Comparison of ENCODE assay signal across 2 cellular contexts in the genomic region with DNA sequence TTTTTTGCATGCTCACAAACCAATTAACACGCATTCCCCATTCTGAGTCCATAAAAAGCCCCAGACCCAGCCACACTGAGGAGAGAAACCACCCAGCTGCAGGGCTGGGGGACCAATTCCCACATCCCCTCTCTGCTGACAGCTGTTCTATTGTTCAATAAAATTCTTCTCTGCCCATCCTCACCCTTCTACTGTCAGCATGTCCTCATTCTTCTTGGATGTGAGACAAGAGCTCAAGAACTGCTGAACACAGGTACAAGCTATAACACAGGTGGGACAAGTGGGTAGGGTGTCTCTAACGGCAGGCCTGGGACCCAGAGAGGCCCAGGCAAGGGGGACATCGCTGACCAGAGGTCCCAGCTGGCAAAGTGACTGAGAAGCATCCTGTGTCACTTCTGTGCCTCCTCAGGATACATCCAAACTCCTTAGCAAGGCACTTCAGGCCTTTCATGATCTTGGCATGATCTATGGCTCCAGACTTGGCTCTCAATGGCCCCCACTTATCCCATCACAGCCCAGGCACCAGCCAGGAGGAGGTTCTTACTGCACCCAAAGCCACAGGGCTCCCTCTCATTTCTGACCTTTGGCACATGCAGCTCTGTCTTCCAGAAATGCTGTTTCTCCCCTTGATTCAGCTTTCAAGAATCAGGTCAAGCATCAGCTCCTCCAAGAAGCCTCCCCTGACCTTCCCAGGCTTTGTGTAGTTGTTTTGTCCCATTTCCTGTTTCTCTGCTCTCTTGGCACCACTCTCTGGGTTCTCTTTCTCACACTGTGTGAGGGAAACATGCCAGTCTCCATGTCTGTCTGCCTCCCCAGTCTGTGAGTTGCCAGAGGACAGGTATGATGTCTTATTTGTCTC.
TF ChIP-seq lines count a peak whose summit lies in the region.

No MANE protein-coding gene starts in this region.

TF ChIP-seq in K562, 482 proteins besides CTCF, POLR2A, EP300 and RAD21:
- TF ChIP-seq CHD1 (IDR thresholded peaks at IDR 0.05; ENCODE audit: low read length) (no peak), ZFP36 (IDR thresholded peaks at IDR 0.05; ENCODE audit: low read depth, low read length, partially characterized antibody) (peak; percentile 62), NFE2 (IDR thresholded peaks at IDR 0.05; ENCODE audit: low read depth) (no peak)

TF ChIP-seq in HepG2, 621 proteins besides CTCF, POLR2A, EP300 and RAD21:
- TF ChIP-seq, protein P1, sequence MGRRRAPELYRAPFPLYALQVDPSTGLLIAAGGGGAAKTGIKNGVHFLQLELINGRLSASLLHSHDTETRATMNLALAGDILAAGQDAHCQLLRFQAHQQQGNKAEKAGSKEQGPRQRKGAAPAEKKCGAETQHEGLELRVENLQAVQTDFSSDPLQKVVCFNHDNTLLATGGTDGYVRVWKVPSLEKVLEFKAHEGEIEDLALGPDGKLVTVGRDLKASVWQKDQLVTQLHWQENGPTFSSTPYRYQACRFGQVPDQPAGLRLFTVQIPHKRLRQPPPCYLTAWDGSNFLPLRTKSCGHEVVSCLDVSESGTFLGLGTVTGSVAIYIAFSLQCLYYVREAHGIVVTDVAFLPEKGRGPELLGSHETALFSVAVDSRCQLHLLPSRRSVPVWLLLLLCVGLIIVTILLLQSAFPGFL (CRISPR knock-in tag; IDR thresholded peaks at IDR 0.05), result no peak
- TF ChIP-seq RAD51 (IDR thresholded peaks at IDR 0.05; ENCODE audit: borderline replicate concordance), result no peak
- TF ChIP-seq IKZF1 (IDR thresholded peaks at IDR 0.05), result no peak
- no peak for TF ChIP-seq BRCA1 (CRISPR knock-in tag; IDR thresholded peaks at IDR 0.05)
- TF ChIP-seq HDAC2 (CRISPR knock-in tag; IDR thresholded peaks at IDR 0.05), result no peak
- TF ChIP-seq ZNF350 (CRISPR knock-in tag; IDR thresholded peaks at IDR 0.05; ENCODE audit: borderline replicate concordance, low read depth), result 0 out of 2 replicates have a peak, but pooled peaks have one; percentile 9
- TF ChIP-seq, protein P2, sequence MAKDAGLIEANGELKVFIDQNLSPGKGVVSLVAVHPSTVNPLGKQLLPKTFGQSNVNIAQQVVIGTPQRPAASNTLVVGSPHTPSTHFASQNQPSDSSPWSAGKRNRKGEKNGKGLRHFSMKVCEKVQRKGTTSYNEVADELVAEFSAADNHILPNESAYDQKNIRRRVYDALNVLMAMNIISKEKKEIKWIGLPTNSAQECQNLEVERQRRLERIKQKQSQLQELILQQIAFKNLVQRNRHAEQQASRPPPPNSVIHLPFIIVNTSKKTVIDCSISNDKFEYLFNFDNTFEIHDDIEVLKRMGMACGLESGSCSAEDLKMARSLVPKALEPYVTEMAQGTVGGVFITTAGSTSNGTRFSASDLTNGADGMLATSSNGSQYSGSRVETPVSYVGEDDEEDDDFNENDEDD (CRISPR knock-in tag; IDR thresholded peaks at IDR 0.05; ENCODE audit: borderline replicate concordance), result no peak
- no peak for TF ChIP-seq ZSCAN31 (CRISPR knock-in tag; IDR thresholded peaks at IDR 0.05; ENCODE audit: low read depth)
- TF ChIP-seq, protein P3, sequence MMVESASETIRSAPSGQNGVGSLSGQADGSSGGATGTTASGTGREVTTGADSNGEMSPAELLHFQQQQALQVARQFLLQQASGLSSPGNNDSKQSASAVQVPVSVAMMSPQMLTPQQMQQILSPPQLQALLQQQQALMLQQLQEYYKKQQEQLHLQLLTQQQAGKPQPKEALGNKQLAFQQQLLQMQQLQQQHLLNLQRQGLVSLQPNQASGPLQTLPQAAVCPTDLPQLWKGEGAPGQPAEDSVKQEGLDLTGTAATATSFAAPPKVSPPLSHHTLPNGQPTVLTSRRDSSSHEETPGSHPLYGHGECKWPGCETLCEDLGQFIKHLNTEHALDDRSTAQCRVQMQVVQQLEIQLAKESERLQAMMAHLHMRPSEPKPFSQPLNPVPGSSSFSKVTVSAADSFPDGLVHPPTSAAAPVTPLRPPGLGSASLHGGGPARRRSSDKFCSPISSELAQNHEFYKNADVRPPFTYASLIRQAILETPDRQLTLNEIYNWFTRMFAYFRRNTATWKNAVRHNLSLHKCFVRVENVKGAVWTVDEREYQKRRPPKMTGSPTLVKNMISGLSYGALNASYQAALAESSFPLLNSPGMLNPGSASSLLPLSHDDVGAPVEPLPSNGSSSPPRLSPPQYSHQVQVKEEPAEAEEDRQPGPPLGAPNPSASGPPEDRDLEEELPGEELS (CRISPR knock-in tag; IDR thresholded peaks at IDR 0.05), result 0 out of 2 replicates have a peak, but pooled peaks have one; percentile 11
- TF ChIP-seq ZC3H13 (CRISPR knock-in tag; IDR thresholded peaks at IDR 0.05), result 0 out of 2 replicates have a peak, but pooled peaks have one; percentile 27
- no peak for TF ChIP-seq RORA (CRISPR knock-in tag; IDR thresholded peaks at IDR 0.05)
- TF ChIP-seq MED13 (CRISPR knock-in tag; IDR thresholded peaks at IDR 0.05), result no peak
- TF ChIP-seq, protein P4, sequence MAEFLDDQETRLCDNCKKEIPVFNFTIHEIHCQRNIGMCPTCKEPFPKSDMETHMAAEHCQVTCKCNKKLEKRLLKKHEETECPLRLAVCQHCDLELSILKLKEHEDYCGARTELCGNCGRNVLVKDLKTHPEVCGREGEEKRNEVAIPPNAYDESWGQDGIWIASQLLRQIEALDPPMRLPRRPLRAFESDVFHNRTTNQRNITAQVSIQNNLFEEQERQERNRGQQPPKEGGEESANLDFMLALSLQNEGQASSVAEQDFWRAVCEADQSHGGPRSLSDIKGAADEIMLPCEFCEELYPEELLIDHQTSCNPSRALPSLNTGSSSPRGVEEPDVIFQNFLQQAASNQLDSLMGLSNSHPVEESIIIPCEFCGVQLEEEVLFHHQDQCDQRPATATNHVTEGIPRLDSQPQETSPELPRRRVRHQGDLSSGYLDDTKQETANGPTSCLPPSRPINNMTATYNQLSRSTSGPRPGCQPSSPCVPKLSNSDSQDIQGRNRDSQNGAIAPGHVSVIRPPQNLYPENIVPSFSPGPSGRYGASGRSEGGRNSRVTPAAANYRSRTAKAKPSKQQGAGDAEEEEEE (CRISPR knock-in tag; IDR thresholded peaks at IDR 0.05; ENCODE audit: borderline replicate concordance), result no peak
- TF ChIP-seq CENPX (CRISPR knock-in tag; IDR thresholded peaks at IDR 0.05), result no peak
- no peak for TF ChIP-seq PAWR (CRISPR knock-in tag; IDR thresholded peaks at IDR 0.05; ENCODE audit: borderline replicate concordance)
- TF ChIP-seq POLR2AphosphoS2 (IDR thresholded peaks at IDR 0.05; ENCODE audit: low read depth, low read length), result no peak
- TF ChIP-seq SMARCE1 (IDR thresholded peaks at IDR 0.05; ENCODE audit: borderline replicate concordance), result no peak
- no peak for TF ChIP-seq ZKSCAN1 (IDR thresholded peaks at IDR 0.05; ENCODE audit: low read length)
- no peak for TF ChIP-seq ZNF33B (CRISPR knock-in tag; IDR thresholded peaks at IDR 0.05)
- TF ChIP-seq, protein P5, sequence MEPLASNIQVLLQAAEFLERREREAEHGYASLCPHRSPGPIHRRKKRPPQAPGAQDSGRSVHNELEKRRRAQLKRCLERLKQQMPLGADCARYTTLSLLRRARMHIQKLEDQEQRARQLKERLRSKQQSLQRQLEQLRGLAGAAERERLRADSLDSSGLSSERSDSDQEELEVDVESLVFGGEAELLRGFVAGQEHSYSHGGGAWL (CRISPR knock-in tag; IDR thresholded peaks at IDR 0.05), result no peak
- 0 out of 2 replicates have a peak, but pooled peaks have one; percentile 8 for TF ChIP-seq JUN (CRISPR knock-in tag; IDR thresholded peaks at IDR 0.05)
- no peak for TF ChIP-seq YY1 (IDR thresholded peaks at IDR 0.05; ENCODE audit: insufficient read depth, insufficient replicate concordance, low read depth, low read length)
- TF ChIP-seq, protein P6, sequence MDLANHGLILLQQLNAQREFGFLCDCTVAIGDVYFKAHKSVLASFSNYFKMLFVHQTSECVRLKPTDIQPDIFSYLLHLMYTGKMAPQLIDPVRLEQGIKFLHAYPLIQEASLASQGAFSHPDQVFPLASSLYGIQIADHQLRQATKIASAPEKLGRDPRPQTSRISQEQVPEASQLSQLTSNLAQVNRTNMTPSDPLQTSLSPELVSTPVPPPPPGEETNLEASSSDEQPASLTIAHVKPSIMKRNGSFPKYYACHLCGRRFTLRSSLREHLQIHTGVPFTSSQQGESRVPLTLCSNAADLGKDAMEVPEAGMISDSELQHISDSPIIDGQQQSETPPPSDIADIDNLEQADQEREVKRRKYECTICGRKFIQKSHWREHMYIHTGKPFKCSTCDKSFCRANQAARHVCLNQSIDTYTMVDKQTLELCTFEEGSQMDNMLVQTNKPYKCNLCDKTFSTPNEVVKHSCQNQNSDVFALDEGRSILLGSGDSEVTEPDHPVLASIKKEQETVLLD (CRISPR knock-in tag; IDR thresholded peaks at IDR 0.05; ENCODE audit: low read depth), result 0 out of 2 replicates have a peak, but pooled peaks have one; percentile 34
